17 cellular contexts compared by ENCODE assay signal in the genomic region with DNA sequence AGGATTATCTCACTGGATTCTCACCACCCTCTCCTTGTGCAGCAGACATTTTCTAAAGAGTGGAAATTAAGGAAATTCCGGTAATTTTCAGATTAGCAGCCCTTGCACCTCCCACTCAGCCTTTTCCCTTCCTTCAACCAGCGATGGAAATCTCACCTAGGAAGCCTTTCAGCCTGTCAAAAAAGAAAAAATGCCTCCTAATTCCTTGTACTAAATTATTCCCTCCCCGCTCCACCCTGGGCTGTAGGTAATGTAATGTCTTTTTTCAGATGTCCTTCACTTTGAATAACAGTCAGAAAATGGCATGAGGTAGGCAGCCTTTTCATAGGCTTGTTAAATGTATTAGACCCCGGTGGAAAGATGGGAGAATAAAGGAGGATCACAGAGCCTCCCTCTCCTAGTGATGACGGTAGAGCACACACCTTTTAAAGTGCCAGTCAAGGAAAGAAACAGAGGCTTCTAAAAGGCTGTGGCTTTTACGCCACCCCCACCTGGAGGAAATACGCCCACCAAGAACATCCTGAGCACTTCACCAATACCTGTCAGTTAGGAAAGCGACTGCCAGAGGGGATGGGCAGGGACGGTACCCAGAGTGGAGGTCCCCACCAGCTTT.
DNase-seq lines count a peak whose midpoint lies in the region; ATAC-seq and TF ChIP-seq lines count a peak whose summit lies in the region.
"Had no signal": no experiment of that assay in that cellular context is flagged by ENCODE, and none has a peak within 500 bp of the region (broad histone marks: within the 10 kb centered on the region; RNA-seq: fewer than 3 reads in every experiment).

No MANE protein-coding gene starts in this region.

- peak overlapping the region; percentile 28 for H3K27ac ChIP-seq in CD8-positive, alpha-beta T cell (ENCODE audit: low read depth, low read length)
- H3K27ac ChIP-seq: coronary artery, esophagus squamous epithelium, KMS-11 had no signal

- H3K27me3 ChIP-seq in CD8-positive, alpha-beta T cell (ENCODE audit: insufficient read depth, low read length): no peaks in the 10 kb centered on the region

- H3K4me1 ChIP-seq in CD8-positive, alpha-beta T cell (ENCODE audit: insufficient read depth, low read length): peaks cover 35% of the 10 kb centered on the region

- intact Hi-C loops in CD8-positive, alpha-beta T cell (cut with DNase I, micrococcal nuclease): no loop called here

- H3K27ac Mint-ChIP-seq in CD8-positive, alpha-beta T cell: peak overlapping the region; percentile 90
- H3K27ac Mint-ChIP-seq in activated naive CD8-positive, alpha-beta T cell: peak overlapping the region; percentile 78
- peak overlapping the region; percentile 61 to 95 (median 90) for H3K27ac Mint-ChIP-seq in naive thymus-derived CD8-positive, alpha-beta T cell
- H3K27ac Mint-ChIP-seq: activated CD4-positive, alpha-beta memory T cell treated with anti-CD3 and anti-CD28 coated beads for 36 hours had no signal

- TF ChIP-seq CTCF in CD8-positive, alpha-beta T cell (IDR thresholded peaks at IDR 0.05): no peak

- H3K36me3 Mint-ChIP-seq in CD8-positive, alpha-beta T cell: no peaks in the 10 kb centered on the region
- no peaks in the 10 kb centered on the region for H3K36me3 Mint-ChIP-seq in activated naive CD8-positive, alpha-beta T cell
- H3K36me3 Mint-ChIP-seq in naive thymus-derived CD8-positive, alpha-beta T cell: no peaks in the 10 kb centered on the region
- H3K36me3 Mint-ChIP-seq: activated CD4-positive, alpha-beta memory T cell treated with anti-CD3 and anti-CD28 coated beads for 36 hours; naive B cell had no signal

- H3K4me1 Mint-ChIP-seq in CD8-positive, alpha-beta T cell (ENCODE audit: low read depth): peaks cover 39% of the 10 kb centered on the region
- peaks cover 35% of the 10 kb centered on the region for H3K4me1 Mint-ChIP-seq in activated naive CD8-positive, alpha-beta T cell (ENCODE audit: low read depth)
- peaks cover 26 to 53% (median 38%) of the 10 kb centered on the region in 4 donors for H3K4me1 Mint-ChIP-seq in naive thymus-derived CD8-positive, alpha-beta T cell

- H3K27me3 Mint-ChIP-seq in CD8-positive, alpha-beta T cell (ENCODE audit: low read depth): no peaks in the 10 kb centered on the region
- no peaks in the 10 kb centered on the region for H3K27me3 Mint-ChIP-seq in activated naive CD8-positive, alpha-beta T cell
- H3K27me3 Mint-ChIP-seq in naive thymus-derived CD8-positive, alpha-beta T cell: peaks cover 0 to 2% (median 0%) of the 10 kb centered on the region in 5 donors
- H3K27me3 Mint-ChIP-seq: activated CD4-positive, alpha-beta memory T cell treated with anti-CD3 and anti-CD28 coated beads for 36 hours had no signal

- DNase-seq in NCI-H510A treated with DMSO at 0.1 percent for 48 hours (lab: John Stamatoyannopoulos, UW): peak; percentile 39
- no peak for DNase-seq in NCI-H510A (lab: John Stamatoyannopoulos, UW)
- DNase-seq in CD8-positive, alpha-beta T cell: peak in 2 of 7 experiments; percentile 11 to 17
- DNase-seq in naive thymus-derived CD8-positive, alpha-beta T cell: peak in 3 of 10 donors; percentile 3 to 29 (median 28)
- no peak for DNase-seq in stimulated activated CD4-positive, alpha-beta T cell treated with anti-CD3 and anti-CD28 coated beads, Interleukin-4, amount 100 ng/mL, for 1 hour
- DNase-seq in cerebellar cortex (ENCODE audit: low spot score): no peak
- DNase-seq in Ammon's horn (ENCODE audit: low spot score): no peak
- DNase-seq: Caco-2, esophagus squamous epithelium, naive B cell, NCI-H1436 treated with DMSO at 0.1 percent for 48 hours, NCI-H774, T1000 had no signal

- H3K4me3 Mint-ChIP-seq in CD8-positive, alpha-beta T cell: peak overlapping the region; percentile 74
- peak overlapping the region; percentile 59 for H3K4me3 Mint-ChIP-seq in activated naive CD8-positive, alpha-beta T cell
- H3K4me3 Mint-ChIP-seq in naive thymus-derived CD8-positive, alpha-beta T cell: peak overlapping the region; percentile 67 to 86 (median 78)
- H3K4me3 Mint-ChIP-seq: activated CD4-positive, alpha-beta memory T cell treated with anti-CD3 and anti-CD28 coated beads for 36 hours; naive B cell had no signal

- H3K9me3 Mint-ChIP-seq in CD8-positive, alpha-beta T cell: no peaks in the 10 kb centered on the region
- no peaks in the 10 kb centered on the region for H3K9me3 Mint-ChIP-seq in activated naive CD8-positive, alpha-beta T cell (ENCODE audit: low read depth)
- no peaks in the 10 kb centered on the region for H3K9me3 Mint-ChIP-seq in naive thymus-derived CD8-positive, alpha-beta T cell
- H3K9me3 Mint-ChIP-seq: activated CD4-positive, alpha-beta memory T cell treated with anti-CD3 and anti-CD28 coated beads for 36 hours; naive B cell had no signal

- peak; percentile 24 for ATAC-seq in CD8-positive, alpha-beta T cell
- ATAC-seq in naive thymus-derived CD8-positive, alpha-beta T cell: peak; percentile 50 to 65

- CTCF ChIA-PET in CD8-positive, alpha-beta T cell (lab: Charles Lee): interaction anchor here (2.6 kb wide), 1 partner anchor 40 kb away, joined by 7 read pairs; no protein-coding TSS in a partner anchor

- H3K4me3 ChIP-seq in CD8-positive, alpha-beta T cell (ENCODE audit: low read depth, low read length): peak overlapping the region; percentile 46
- H3K4me3 ChIP-seq: coronary artery, esophagus squamous epithelium had no signal

- H3K9me3 ChIP-seq in CD8-positive, alpha-beta T cell (ENCODE audit: low read length): no peaks in the 10 kb centered on the region
- H3K9me3 ChIP-seq: Caco-2, esophagus squamous epithelium had no signal

- POLR2A ChIA-PET in CD8-positive, alpha-beta T cell (lab: Charles Lee): no interaction called here
- POLR2A ChIA-PET in naive thymus-derived CD8-positive, alpha-beta T cell (lab: Charles Lee): interaction anchor here (0.6 kb wide), 1 partner anchor 9 kb away, joined by 3 read pairs; no protein-coding TSS in a partner anchor

- no peaks in the 10 kb centered on the region for H3K36me3 ChIP-seq in CD8-positive, alpha-beta T cell (ENCODE audit: insufficient read depth, low read length)
- H3K36me3 ChIP-seq: esophagus squamous epithelium had no signal
